In the genomic region with DNA sequence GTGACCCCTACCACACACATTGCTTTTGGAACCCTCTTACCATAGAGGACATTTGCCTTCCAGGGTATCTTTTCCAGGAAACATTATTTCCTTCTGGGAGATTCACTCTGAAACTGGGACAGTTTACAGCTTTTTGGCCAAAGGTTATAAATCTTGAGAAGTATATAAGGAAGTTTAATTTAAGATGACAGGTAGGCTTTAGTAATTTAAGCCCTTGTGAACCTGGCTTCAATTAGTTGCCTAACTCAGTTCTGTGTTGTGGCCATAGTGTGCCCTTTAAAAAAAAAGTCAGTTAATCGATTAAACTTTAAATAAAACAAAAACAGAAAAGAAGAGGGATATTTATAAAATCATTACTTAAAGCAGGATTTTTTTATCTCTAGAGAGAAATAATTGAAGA, we compare ENCODE assay signal across 18 cellular contexts.
DNase-seq lines count a peak whose midpoint lies in the region; ATAC-seq and TF ChIP-seq lines count a peak whose summit lies in the region.
"Had no signal": no experiment of that assay in that cellular context is flagged by ENCODE, and none has a peak within 500 bp of the region (broad histone marks: within the 10 kb centered on the region; RNA-seq: fewer than 3 reads in every experiment).

No MANE protein-coding gene starts in this region.

- CTCF ChIA-PET in IMR-90 (lab: Yijun Ruan, JAX): no interaction called here

- H3K4ac ChIP-seq in IMR-90 (ENCODE audit: low read depth, low read length): no peak overlapping the region

- H3K9me3 ChIP-seq in IMR-90 (ENCODE audit: control insufficient read depth, insufficient read depth, low read length) (no peaks in the 10 kb centered on the region), parathyroid adenoma (ENCODE audit: control insufficient read depth, low read length) (no peaks in the 10 kb centered on the region), body of pancreas (no peaks in the 10 kb centered on the region), left ventricle myocardium inferior (replicated peaks) (no peaks in the 10 kb centered on the region)
- H3K9me3 ChIP-seq: A549 had no signal

- H3K4me1 ChIP-seq in IMR-90 (ENCODE audit: control insufficient read depth, insufficient read depth, low read length) (peaks cover 2% of the 10 kb centered on the region; the same call in 1 of the 2 replicates), parathyroid adenoma (peaks cover 3% of the 10 kb centered on the region), body of pancreas (no peaks in the 10 kb centered on the region), left ventricle myocardium inferior (no peaks in the 10 kb centered on the region)
- H3K4me1 ChIP-seq: A549 had no signal

- peak overlapping the region; percentile 49 for H4K5ac ChIP-seq in IMR-90 (ENCODE audit: low read depth, low read length)

- H4K8ac ChIP-seq in IMR-90 (ENCODE audit: low read depth in 2 of 2, low read length in 2 of 2): peak overlapping the region in 1 of 2 experiments; percentile 54; a peak in 1 of 4 replicates

- H2AK5ac ChIP-seq in IMR-90 (ENCODE audit: low read depth, low read length): no peak overlapping the region

- dilution Hi-C loops in IMR-90 (cut with HindIII; ENCODE audit: low sequenced_read_pairs, unreplicated experiment): no loop called here

- no peak overlapping the region for H2AFZ ChIP-seq in IMR-90 (replicated peaks; ENCODE audit: low read length, poor library complexity)
- no peak overlapping the region for H2AFZ ChIP-seq in parathyroid adenoma

- in situ Hi-C loops in IMR-90 (cut with MboI; ENCODE audit: low sequenced_read_pairs): no loop called here

- TF ChIP-seq CTCF in IMR-90 (conservative IDR thresholded peaks at IDR 0.05; ENCODE audit: low read depth, low read length) (no peak), fibroblast of the aortic adventitia (IDR thresholded peaks at IDR 0.05; ENCODE audit: insufficient read depth, low read length) (no peak), parathyroid adenoma (IDR thresholded peaks at IDR 0.05) (no peak), body of pancreas (IDR thresholded peaks at IDR 0.05) (no peak), left ventricle myocardium inferior (IDR thresholded peaks at IDR 0.05; ENCODE audit: borderline replicate concordance) (no peak), coronary artery (IDR thresholded peaks at IDR 0.05) (no peak)

- no peak overlapping the region for H2BK20ac ChIP-seq in IMR-90 (ENCODE audit: low read depth, low read length)

- H2AK9ac ChIP-seq in IMR-90 (replicated peaks; ENCODE audit: low read depth, low read length, poor library complexity): no peak overlapping the region

- intact Hi-C loops in IMR-90 (cut with micrococcal nuclease): no loop called here
- intact Hi-C loops in body of pancreas (cut with DNase I): no loop called here
- intact Hi-C loops in left ventricle myocardium inferior (cut with micrococcal nuclease): no loop called here

- TF ChIP-seq POLR2A in IMR-90 (IDR thresholded peaks at IDR 0.05; ENCODE audit: low read depth, low read length) (no peak), body of pancreas (IDR thresholded peaks at IDR 0.05) (no peak)

- POLR2A ChIA-PET in IMR-90 (lab: Charles Lee; ENCODE audit: unreplicated experiment): no interaction called here

- H4K91ac ChIP-seq in IMR-90 (ENCODE audit: insufficient read depth, low read depth, low read length): no peak overlapping the region

- 0 out of 2 replicates have a peak overlapping the region, but pooled peaks have one; percentile 73 for H3K23ac ChIP-seq in IMR-90 (ENCODE audit: low read depth, low read length)

- H3K27ac ChIP-seq in IMR-90 (ENCODE audit: insufficient read depth, low read length) (no peak overlapping the region), parathyroid adenoma (peak overlapping the region; percentile 81), body of pancreas (no peak overlapping the region), left ventricle myocardium inferior (replicated peaks) (no peak overlapping the region), coronary artery (no peak overlapping the region)
- H3K27ac ChIP-seq: A549, KMS-11 had no signal

- H3K18ac ChIP-seq in IMR-90 (ENCODE audit: low read depth, low read length): peak overlapping the region; percentile 12; the same call in 1 of the 2 replicates

- BruUV-seq in IMR-90 (replicated peaks; lab: Mats Ljungman, UMichigan): no TSS peak

- H3K4me2 ChIP-seq in IMR-90 (ENCODE audit: low read depth, low read length): peak overlapping the region; percentile 76
- H3K4me2 ChIP-seq in parathyroid adenoma (ENCODE audit: low read length): no peak overlapping the region
- H3K4me2 ChIP-seq: A549, KMS-11 had no signal

- TF ChIP-seq RAD21 in IMR-90 (IDR thresholded peaks at IDR 0.05; ENCODE audit: low read length): no peak

- H3K9ac ChIP-seq in IMR-90 (ENCODE audit: low read depth, low read length) (no peak overlapping the region), parathyroid adenoma (no peak overlapping the region)
- H3K9ac ChIP-seq: KMS-11 had no signal

- WGBS in IMR-90 (ENCODE audit: extremely low coverage in 2 of 2, insufficient read length in 1 of 2), 2 experiments: no CpG with 5 or more reads among the region's 1 CpG
- 62 to 81% methylated on average over 1 of the region's 1 CpG for WGBS in body of pancreas, 2 donors

- H3K4me3 ChIP-seq in IMR-90 (ENCODE audit: insufficient read depth, low read depth, low read length): no peak overlapping the region
- H3K4me3 ChIP-seq in fibroblast of the aortic adventitia (ENCODE audit: low read depth, low read length): peak overlapping the region; percentile 25
- H3K4me3 ChIP-seq in parathyroid adenoma (ENCODE audit: low read depth, low read length): no peak overlapping the region
- H3K4me3 ChIP-seq in body of pancreas: no peak overlapping the region
- H3K4me3 ChIP-seq in left ventricle myocardium inferior: no peak overlapping the region
- H3K4me3 ChIP-seq in coronary artery: no peak overlapping the region
- H3K4me3 ChIP-seq: A549 had no signal

- peaks cover 7% of the 10 kb centered on the region for H3K9me1 ChIP-seq in IMR-90 (ENCODE audit: insufficient read depth, low read length)

- H3K36me3 ChIP-seq in IMR-90 (ENCODE audit: control insufficient read depth, insufficient read depth, low read length): 0 out of 2 replicates have a peak, but pooled peaks cover 6% of the 10 kb centered on the region
- no peaks in the 10 kb centered on the region for H3K36me3 ChIP-seq in parathyroid adenoma (ENCODE audit: control insufficient read depth, insufficient read depth, low read length)
- H3K36me3 ChIP-seq in body of pancreas (replicated peaks in 1 of 2; ENCODE audit: insufficient read depth in 1 of 2, low read depth in 2 of 2): no peaks in the 10 kb centered on the region
- no peaks in the 10 kb centered on the region for H3K36me3 ChIP-seq in left ventricle myocardium inferior

- ATAC-seq in IMR-90 (ENCODE audit: low read depth) (no peak), SK-N-SH treated with all-trans-retinoic acid at 6 μM for 48 hours (peak; percentile 47), body of pancreas (no peak)
- ATAC-seq: A549, HepG2 had no signal

- H3K27me3 ChIP-seq in IMR-90 (ENCODE audit: control insufficient read depth, insufficient read depth, low read length) (no peaks in the 10 kb centered on the region), parathyroid adenoma (ENCODE audit: control insufficient read depth, insufficient read depth, low read length) (no peaks in the 10 kb centered on the region), body of pancreas (no peaks in the 10 kb centered on the region), left ventricle myocardium inferior (ENCODE audit: low read depth) (no peaks in the 10 kb centered on the region)

- peaks cover 3% of the 10 kb centered on the region; the same call in 1 of the 2 replicates for H4K20me1 ChIP-seq in IMR-90 (ENCODE audit: insufficient read depth, low read length)

- peaks cover 20 to 33% of the 10 kb centered on the region in 2 experiments; a peak in 3 of 4 replicates for H3K79me1 ChIP-seq in IMR-90 (ENCODE audit: low read depth in 1 of 2, low read length in 2 of 2)

- H2BK5ac ChIP-seq in IMR-90 (ENCODE audit: low read depth, low read length, poor library complexity, severe bottlenecking): peak overlapping the region; percentile 4

- H3K14ac ChIP-seq in IMR-90 (replicated peaks; ENCODE audit: low read depth, low read length): no peak overlapping the region

- no peak overlapping the region for H2BK15ac ChIP-seq in IMR-90 (ENCODE audit: low read depth, low read length)

- no peaks in the 10 kb centered on the region for H3K79me2 ChIP-seq in parathyroid adenoma

- H3K56ac ChIP-seq in IMR-90 (ENCODE audit: extremely low read depth, insufficient read depth, low read length): no peak overlapping the region

- no peak overlapping the region for H2BK120ac ChIP-seq in IMR-90 (ENCODE audit: low read depth, low read length)

- DNase-seq in IMR-90: no peak
- DNase-seq in fibroblast of the aortic adventitia (ENCODE audit: low read depth): no peak
- no peak for DNase-seq in body of pancreas
- no peak for DNase-seq in left ventricle myocardium inferior
- DNase-seq in NCI-H1436 treated with DMSO at 0.1 percent for 48 hours (lab: John Stamatoyannopoulos, UW): no peak
- no peak for DNase-seq in coronary artery (ENCODE audit: low spot score)
- DNase-seq: AML-193, NCI-H1092, NCI-H2081 treated with DMSO at 0.1 percent for 48 hours, NCI-H510A, NCI-H82, RPMI8226, SIG-M5 had no signal

TF ChIP-seq in IMR-90, 13 proteins besides CTCF, POLR2A, EP300 and RAD21 (continues in another document):
- no peak for TF ChIP-seq NFE2L2 (IDR thresholded peaks at IDR 0.05; ENCODE audit: low read depth, low read length)
- TF ChIP-seq, protein P1, sequence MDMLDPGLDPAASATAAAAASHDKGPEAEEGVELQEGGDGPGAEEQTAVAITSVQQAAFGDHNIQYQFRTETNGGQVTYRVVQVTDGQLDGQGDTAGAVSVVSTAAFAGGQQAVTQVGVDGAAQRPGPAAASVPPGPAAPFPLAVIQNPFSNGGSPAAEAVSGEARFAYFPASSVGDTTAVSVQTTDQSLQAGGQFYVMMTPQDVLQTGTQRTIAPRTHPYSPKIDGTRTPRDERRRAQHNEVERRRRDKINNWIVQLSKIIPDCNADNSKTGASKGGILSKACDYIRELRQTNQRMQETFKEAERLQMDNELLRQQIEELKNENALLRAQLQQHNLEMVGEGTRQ (IDR thresholded peaks at IDR 0.05; ENCODE audit: low read depth, low read length): no peak
- no peak for TF ChIP-seq CHD1 (IDR thresholded peaks at IDR 0.05; ENCODE audit: low read depth, low read length)
